Comparison of ENCODE assay signal across 8 cellular contexts in the genomic region with DNA sequence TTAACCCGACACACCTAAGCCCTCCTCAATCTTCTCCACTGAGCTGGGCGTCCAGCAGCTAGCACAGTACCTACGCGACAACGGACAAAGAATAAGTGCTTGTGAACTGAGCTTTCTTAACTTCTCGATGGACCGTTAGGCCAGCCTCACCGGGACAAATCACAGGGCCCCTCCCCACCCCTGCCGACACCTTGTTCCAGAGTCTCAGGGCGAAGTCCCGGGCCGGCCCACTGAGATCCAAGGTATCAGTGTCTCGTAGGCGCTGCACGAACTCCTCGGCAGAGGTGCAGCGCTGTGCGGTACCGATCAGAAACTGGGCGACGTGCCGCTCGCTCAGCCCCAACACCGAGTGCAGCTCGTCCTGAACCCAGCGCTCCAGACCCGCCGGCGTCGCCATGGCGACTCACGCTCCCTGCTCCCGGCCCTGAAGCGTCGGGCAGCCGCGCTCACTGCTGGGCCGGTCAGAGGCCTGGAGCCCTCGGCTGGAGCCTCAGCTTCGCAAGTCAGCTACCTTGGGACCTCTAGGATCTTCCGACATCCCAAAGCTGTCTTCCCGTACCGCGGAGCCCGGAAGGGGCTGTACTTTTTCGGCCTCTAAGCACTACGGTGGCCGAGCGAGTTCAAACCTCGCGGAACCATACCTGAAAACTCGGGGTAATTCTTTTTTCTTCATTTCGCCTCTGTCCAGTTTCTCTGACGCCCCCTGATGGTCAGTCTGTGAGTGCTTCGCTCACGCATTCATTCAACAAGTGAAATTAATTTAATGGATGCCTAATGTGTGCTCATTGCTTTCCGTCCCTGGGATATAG. TPM values are rescaled to one million over a fixed set of nuclear protein-coding genes. Genes with fewer than 3 reads are reported as not detected.
DNase-seq lines count a peak whose midpoint lies in the region; ATAC-seq and TF ChIP-seq lines count a peak whose summit lies in the region.

A gene (minus strand): TSS at position 562 of the 809 bp plus-strand sequence. CDS start 165 bp downstream, at position 397.

- CTCF ChIA-PET in IMR-90 (lab: Yijun Ruan, JAX): interaction anchor here (0.6 to 1.4 kb wide), 4 partner anchors 31 to 62 kb away, joined by 3 to 5 read pairs (median 4); no protein-coding TSS in a partner anchor

- dilution Hi-C loops in IMR-90 (cut with HindIII; ENCODE audit: low sequenced_read_pairs, unreplicated experiment): no loop called here

- in situ Hi-C loops in Caki2 (cut with HindIII; ENCODE audit: low pct_unique_long_range_greater_than_20kb, low sequenced_read_pairs): no loop called here
- in situ Hi-C loops in IMR-90 (cut with MboI; ENCODE audit: low sequenced_read_pairs): no loop called here

- intact Hi-C loops in IMR-90 (cut with micrococcal nuclease) (loop anchor here (2.0 kb wide), 1 partner anchor 190 kb away; no protein-coding TSS in a partner anchor), mucosa of descending colon (cut with DNase I, micrococcal nuclease) (no loop called here)

- POLR2A ChIA-PET in IMR-90 (lab: Charles Lee; ENCODE audit: unreplicated experiment): interaction anchor here (1.0 to 1.7 kb wide), 4 partner anchors 10 to 60 kb away, joined by 3 to 7 read pairs (median 4); no protein-coding TSS in a partner anchor

- H4K5ac ChIP-seq in IMR-90 (ENCODE audit: low read depth, low read length): no peak within 1 kb of the TSS

- H3K27ac ChIP-seq in IMR-90 (ENCODE audit: insufficient read depth, low read length) (peak within 1 kb of the TSS; percentile 58), epithelial cell of prostate (peak within 1 kb of the TSS; percentile 59)

- no peaks in the 10 kb centered on the region for H3K9me1 ChIP-seq in IMR-90 (ENCODE audit: insufficient read depth, low read length)

- peaks cover 25 to 41% of the 10 kb centered on the region in 2 experiments for H3K79me1 ChIP-seq in IMR-90 (ENCODE audit: low read depth in 1 of 2, low read length in 2 of 2)

- peak within 1 kb of the TSS; percentile 92 for H2AK9ac ChIP-seq in IMR-90 (replicated peaks; ENCODE audit: low read depth, low read length, poor library complexity)

- peak within 1 kb of the TSS; percentile 95 for H3K4me2 ChIP-seq in IMR-90 (ENCODE audit: low read depth, low read length)

- H3K4me1 ChIP-seq in IMR-90 (ENCODE audit: control insufficient read depth, insufficient read depth, low read length) (peaks cover 3% of the 10 kb centered on the region; the same call in 1 of the 2 replicates), mucosa of descending colon (ENCODE audit: low read depth) (peaks cover 9% of the 10 kb centered on the region)

- no peak within 1 kb of the TSS for H2BK20ac ChIP-seq in IMR-90 (ENCODE audit: low read depth, low read length)

- peak within 1 kb of the TSS; percentile 7; the same call in 1 of the 2 replicates for H4K91ac ChIP-seq in IMR-90 (ENCODE audit: insufficient read depth, low read depth, low read length)

- H2AFZ ChIP-seq in IMR-90 (replicated peaks; ENCODE audit: low read length, poor library complexity): peak within 1 kb of the TSS; percentile 95

- BruUV-seq in IMR-90 (replicated peaks; lab: Mats Ljungman, UMichigan): no TSS peak

- peaks cover 34% of the 10 kb centered on the region for H3K36me3 ChIP-seq in IMR-90 (ENCODE audit: control insufficient read depth, insufficient read depth, low read length)
- H3K36me3 ChIP-seq in mucosa of descending colon (ENCODE audit: low read depth): peaks cover 5% of the 10 kb centered on the region

- peak within 1 kb of the TSS; percentile 80 for H3K4ac ChIP-seq in IMR-90 (ENCODE audit: low read depth, low read length)

- peak within 1 kb of the TSS; percentile 83 for H3K9ac ChIP-seq in IMR-90 (ENCODE audit: low read depth, low read length)

- H3K23ac ChIP-seq in IMR-90 (ENCODE audit: low read depth, low read length): peak within 1 kb of the TSS; percentile 73

- peak within 1 kb of the TSS; percentile 69 for H2AK5ac ChIP-seq in IMR-90 (ENCODE audit: low read depth, low read length)

- peaks cover 21% of the 10 kb centered on the region for H4K20me1 ChIP-seq in IMR-90 (ENCODE audit: insufficient read depth, low read length)

- H4K8ac ChIP-seq in IMR-90 (ENCODE audit: low read depth in 2 of 2, low read length in 2 of 2): peak within 1 kb of the TSS; percentile 9 to 74; a peak in 2 of 4 replicates

- peak; percentile 94 for TF ChIP-seq CTCF in IMR-90 (conservative IDR thresholded peaks at IDR 0.05; ENCODE audit: low read depth, low read length)
- TF ChIP-seq CTCF in mucosa of descending colon (IDR thresholded peaks at IDR 0.05): peak; percentile 86

- no peak within 1 kb of the TSS for H3K56ac ChIP-seq in IMR-90 (ENCODE audit: extremely low read depth, insufficient read depth, low read length)

- ATAC-seq in GM21390 (IDR thresholded peaks at IDR 0.05; ENCODE audit: unreplicated experiment): peak; percentile 71
- peak; percentile 88 for ATAC-seq in IMR-90 (ENCODE audit: low read depth)
- peak; percentile 97 for ATAC-seq in mucosa of descending colon

- H2BK15ac ChIP-seq in IMR-90 (ENCODE audit: low read depth, low read length): no peak within 1 kb of the TSS

- WGBS in IMR-90 (ENCODE audit: extremely low coverage in 2 of 2, insufficient read length in 1 of 2), 2 experiments: 0% methylated on average over 41 of the region's 57 CpGs; no CpG with 5 or more reads in 1 of the 2 experiments

- H2BK5ac ChIP-seq in IMR-90 (ENCODE audit: low read depth, low read length, poor library complexity, severe bottlenecking): peak within 1 kb of the TSS; percentile 41

- peak; percentile 94 for DNase-seq in Caki2 (ENCODE audit: low read depth)
- peak; percentile 98 for DNase-seq in IMR-90
- peak; percentile 91 for DNase-seq in OCI-M2 (lab: John Stamatoyannopoulos, UW; ENCODE audit: unreplicated experiment)
- DNase-seq in activated T-cell treated with anti-CD3 and anti-CD28 coated beads for 4 hours: peak; percentile 85
- DNase-seq in epithelial cell of prostate (ENCODE audit: low read depth, low spot score): peak; percentile 93
- peak; percentile 93 to 99 (median 95) for DNase-seq in mucosa of descending colon
- peak; percentile 83 for DNase-seq in stimulated activated CD8-positive, alpha-beta memory T cell treated with anti-CD3 and anti-CD28 coated beads, Interleukin-4, amount 100 ng/mL, for 24 hours (ENCODE audit: low read depth)

- H3K18ac ChIP-seq in IMR-90 (ENCODE audit: low read depth, low read length): no peak within 1 kb of the TSS

- no peaks in the 10 kb centered on the region for H3K27me3 ChIP-seq in IMR-90 (ENCODE audit: control insufficient read depth, insufficient read depth, low read length)

- TF ChIP-seq POLR2A in IMR-90 (IDR thresholded peaks at IDR 0.05; ENCODE audit: low read depth, low read length): 0 out of 2 replicates have a peak, but pooled peaks have one; percentile 31

- peak within 1 kb of the TSS; percentile 66 for H3K14ac ChIP-seq in IMR-90 (replicated peaks; ENCODE audit: low read depth, low read length)

- TF ChIP-seq RAD21 in IMR-90 (IDR thresholded peaks at IDR 0.05; ENCODE audit: low read length): peak; percentile 56

- H3K9me3 ChIP-seq in IMR-90 (ENCODE audit: control insufficient read depth, insufficient read depth, low read length) (no peaks in the 10 kb centered on the region), mucosa of descending colon (no peaks in the 10 kb centered on the region)

- H2BK120ac ChIP-seq in IMR-90 (ENCODE audit: low read depth, low read length): no peak within 1 kb of the TSS; the same call in 1 of the 2 replicates

- H3K4me3 ChIP-seq in IMR-90 (ENCODE audit: insufficient read depth, low read depth, low read length) (peak within 1 kb of the TSS; percentile 77), mucosa of descending colon (peak within 1 kb of the TSS; percentile 96)

TF ChIP-seq in IMR-90, 13 proteins besides CTCF, POLR2A, EP300 and RAD21 (continues in another document):
- TF ChIP-seq FOS (IDR thresholded peaks at IDR 0.05; ENCODE audit: low read depth, low read length): no peak
- 0 out of 2 replicates have a peak, but pooled peaks have one; percentile 22 for TF ChIP-seq MAZ (IDR thresholded peaks at IDR 0.05; ENCODE audit: borderline replicate concordance, low read depth, low read length)
- no peak for TF ChIP-seq BHLHE40 (IDR thresholded peaks at IDR 0.05; ENCODE audit: low read depth, low read length)
- TF ChIP-seq RCOR1 (IDR thresholded peaks at IDR 0.05; ENCODE audit: insufficient replicate concordance, low read length): no peak
- TF ChIP-seq, protein P1, sequence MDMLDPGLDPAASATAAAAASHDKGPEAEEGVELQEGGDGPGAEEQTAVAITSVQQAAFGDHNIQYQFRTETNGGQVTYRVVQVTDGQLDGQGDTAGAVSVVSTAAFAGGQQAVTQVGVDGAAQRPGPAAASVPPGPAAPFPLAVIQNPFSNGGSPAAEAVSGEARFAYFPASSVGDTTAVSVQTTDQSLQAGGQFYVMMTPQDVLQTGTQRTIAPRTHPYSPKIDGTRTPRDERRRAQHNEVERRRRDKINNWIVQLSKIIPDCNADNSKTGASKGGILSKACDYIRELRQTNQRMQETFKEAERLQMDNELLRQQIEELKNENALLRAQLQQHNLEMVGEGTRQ (IDR thresholded peaks at IDR 0.05; ENCODE audit: low read depth, low read length): no peak
- TF ChIP-seq CHD1 (IDR thresholded peaks at IDR 0.05; ENCODE audit: low read depth, low read length): 0 out of 2 replicates have a peak, but pooled peaks have one; percentile 38
- peak; percentile 76 for TF ChIP-seq MXI1 (IDR thresholded peaks at IDR 0.05; ENCODE audit: borderline replicate concordance, low read depth, low read length)
- TF ChIP-seq MAFK (IDR thresholded peaks at IDR 0.05; ENCODE audit: low read depth, low read length): no peak; the same call in 1 of the 2 replicates
- TF ChIP-seq, protein P2, sequence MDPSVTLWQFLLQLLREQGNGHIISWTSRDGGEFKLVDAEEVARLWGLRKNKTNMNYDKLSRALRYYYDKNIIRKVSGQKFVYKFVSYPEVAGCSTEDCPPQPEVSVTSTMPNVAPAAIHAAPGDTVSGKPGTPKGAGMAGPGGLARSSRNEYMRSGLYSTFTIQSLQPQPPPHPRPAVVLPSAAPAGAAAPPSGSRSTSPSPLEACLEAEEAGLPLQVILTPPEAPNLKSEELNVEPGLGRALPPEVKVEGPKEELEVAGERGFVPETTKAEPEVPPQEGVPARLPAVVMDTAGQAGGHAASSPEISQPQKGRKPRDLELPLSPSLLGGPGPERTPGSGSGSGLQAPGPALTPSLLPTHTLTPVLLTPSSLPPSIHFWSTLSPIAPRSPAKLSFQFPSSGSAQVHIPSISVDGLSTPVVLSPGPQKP (IDR thresholded peaks at IDR 0.05; ENCODE audit: borderline replicate concordance, low read depth, low read length): no peak
- peak; percentile 70 for TF ChIP-seq SMC3 (IDR thresholded peaks at IDR 0.05; ENCODE audit: low read depth, low read length)
- no peak for TF ChIP-seq RFX5 (IDR thresholded peaks at IDR 0.05; ENCODE audit: low read depth, low read length)
- TF ChIP-seq CEBPB (IDR thresholded peaks at IDR 0.05; ENCODE audit: low read depth, low read length): no peak

RNA-seq across cellular contexts. Expression of the gene that starts here (rescaled TPM):
- total RNA-seq in Caki2 (2014; rRNA removed; shearing (Covaris generic); ENCODE audit: low replicate concordance): 31.4 and 37.5 TPM in 2 replicates
- total RNA-seq in IMR-90 (2012; rRNA removed) (43.9 and 48.4 TPM in 2 replicates), mucosa of descending colon (10 to 100 TPM; 31.0 to 36.2 (median 36.0) TPM)
- polyA plus RNA-seq in IMR-90 (2012; rRNA removed): 47.9 and 48.3 TPM in 2 replicates
- polyA plus RNA-seq in IMR-90 (2012; cell fraction: cytosol; rRNA removed): 31.6 and 38.3 TPM in 2 replicates
- polyA plus RNA-seq in IMR-90 (2012; cell fraction: nucleus; rRNA removed; ENCODE audit: low replicate concordance): 89.6 and 98.6 TPM in 2 replicates

Comparison
In these comparisons a context has a peak if more than half of its experiments do, and no peak if none do; other contexts are left out.
1. Peak in every context shown above with its lines: DNase-seq, ATAC-seq, H3K4me3 ChIP-seq and H3K27ac ChIP-seq.